Comparison of ENCODE assay signal across 9 cellular contexts in the genomic region with DNA sequence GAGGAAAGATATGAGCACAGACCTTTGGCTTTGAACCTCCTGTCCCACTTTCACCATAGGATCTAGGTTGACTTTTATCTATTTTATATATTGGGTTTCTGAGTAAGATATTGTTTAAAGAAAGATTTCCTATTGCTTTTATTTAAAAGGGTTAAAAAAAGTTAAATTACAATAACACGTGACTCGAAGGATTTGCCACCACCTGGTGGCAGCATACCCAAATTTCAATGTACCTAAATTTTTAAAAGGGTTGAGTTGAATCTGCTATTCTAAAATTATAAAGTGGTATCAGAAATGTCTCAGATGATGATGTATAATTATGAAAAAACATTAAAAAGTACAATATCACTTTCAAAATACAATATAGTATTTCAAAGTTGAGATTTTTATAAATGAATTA.
A peak's percentile ranks its signal among the peaks of the same experiment; 100 is the strongest.
DNase-seq lines count a peak whose midpoint lies in the region; ATAC-seq, FAIRE-seq and TF ChIP-seq lines count a peak whose summit lies in the region.
"Had no signal": no experiment of that assay in that cellular context is flagged by ENCODE, and none has a peak within 500 bp of the region (broad histone marks: within the 10 kb centered on the region; RNA-seq: fewer than 3 reads in every experiment).

No MANE protein-coding gene starts in this region.

- FAIRE-seq in RCC 7860 (lab: Jason Lieb, UNC) = peak; percentile 68

- no peak overlapping the region for H3K27ac ChIP-seq in left ventricle myocardium inferior (replicated peaks)

- H3K4me1 ChIP-seq in left ventricle myocardium inferior = peaks cover 7% of the 10 kb centered on the region

- H3K9me3 ChIP-seq in left ventricle myocardium inferior (replicated peaks) = no peaks in the 10 kb centered on the region

- ATAC-seq in Right ventricle myocardium inferior = no peak
- no peak for ATAC-seq in GM18519 (IDR thresholded peaks at IDR 0.05; ENCODE audit: low FRiP score, unreplicated experiment)
- no peak for ATAC-seq in omental fat pad (ENCODE audit: low FRiP score)

- DNase-seq in left ventricle myocardium inferior = no peak
- no peak for DNase-seq in Right ventricle myocardium inferior (ENCODE audit: missing footprints)
- DNase-seq in RCC 7860 (ENCODE audit: low spot score) = no peak
- DNase-seq in fibroblast of the aortic adventitia (ENCODE audit: low read depth) = peak; percentile 70
- DNase-seq in C1 segment of cervical spinal cord (lab: John Stamatoyannopoulos, UW) = no peak
- no peak for DNase-seq in omental fat pad (ENCODE audit: low spot score)
- no peak for DNase-seq in ureter (ENCODE audit: low spot score)
- DNase-seq: activated CD4-positive, alpha-beta T cell treated with anti-CD3 and anti-CD28 coated beads for 1 hour had no signal

- intact Hi-C loops in left ventricle myocardium inferior (cut with micrococcal nuclease) = no loop called here
- intact Hi-C loops in Right ventricle myocardium inferior (cut with DNase I) = loop anchor here (5.0 kb wide), 1 partner anchor 148 kb away; no protein-coding TSS in a partner anchor

- no peaks in the 10 kb centered on the region for H3K27me3 ChIP-seq in left ventricle myocardium inferior (ENCODE audit: low read depth)

- no peaks in the 10 kb centered on the region for H3K36me3 ChIP-seq in left ventricle myocardium inferior

- no peak overlapping the region for H3K4me3 ChIP-seq in left ventricle myocardium inferior
- no peak overlapping the region for H3K4me3 ChIP-seq in fibroblast of the aortic adventitia (ENCODE audit: low read depth, low read length)

- TF ChIP-seq CTCF in left ventricle myocardium inferior (IDR thresholded peaks at IDR 0.05; ENCODE audit: borderline replicate concordance) = peak; percentile 50
- peak; percentile 46 for TF ChIP-seq CTCF in fibroblast of the aortic adventitia (IDR thresholded peaks at IDR 0.05; ENCODE audit: insufficient read depth, low read length)
- TF ChIP-seq CTCF in omental fat pad (IDR thresholded peaks at IDR 0.05) = no peak

Comparison
In these comparisons a context has a peak if more than half of its experiments do, and no peak if none do; other contexts are left out.
1. CTCF ChIP-seq: peak in left ventricle myocardium inferior (single experiment) and fibroblast of the aortic adventitia (single experiment); none in omental fat pad (0 of 3).